In genomic region chr15:32029862-32030781, GRCh38 we compare ENCODE assay signal across 8 cellular contexts. TPM values are rescaled to one million over a fixed set of nuclear protein-coding genes. Genes with fewer than 3 reads are reported as not detected.
DNase-seq lines count a peak whose midpoint lies in the region; ATAC-seq and TF ChIP-seq lines count a peak whose summit lies in the region.

CHRNA7 (plus strand) TSS chr15:32030515; CDS start chr15:32030595, 80 bp downstream.

- TF ChIP-seq EP300 in sigmoid colon (IDR thresholded peaks at IDR 0.05): no peak

- H3K36me3 ChIP-seq in iPS-18a (ENCODE audit: control insufficient read depth, low read depth, low read length): no peaks in the 10 kb centered on the region
- no peaks in the 10 kb centered on the region for H3K36me3 ChIP-seq in sigmoid colon

- no peak within 1 kb of the TSS for H3K27ac Mint-ChIP-seq in activated T-helper 1 cell treated with anti-CD3 and anti-CD28 coated beads, Interleukin-12 subunit alpha, Interleukin-12 subunit beta, Interleukin-2, Interleukin-4 antibody, amounts not matched to agents 30 ng/mL and 10 ng/mL and 1 ng/mL, durations not matched to agents 14 hours and 24 hours and 36 hours

- H3K4me1 ChIP-seq in iPS-18a (ENCODE audit: control insufficient read depth, low read depth, low read length) (peaks cover 4% of the 10 kb centered on the region), sigmoid colon (peaks cover 0 to 19% (median 18%) of the 10 kb centered on the region in 4 donors)

- peaks cover 59% of the 10 kb centered on the region for H3K27me3 Mint-ChIP-seq in activated T-helper 1 cell treated with anti-CD3 and anti-CD28 coated beads, Interleukin-12 subunit alpha, Interleukin-12 subunit beta, Interleukin-2, Interleukin-4 antibody, amounts not matched to agents 30 ng/mL and 10 ng/mL and 1 ng/mL, durations not matched to agents 14 hours and 24 hours and 36 hours (ENCODE audit: insufficient read depth)

- H3K4me1 Mint-ChIP-seq in activated T-helper 1 cell treated with anti-CD3 and anti-CD28 coated beads, Interleukin-12 subunit alpha, Interleukin-12 subunit beta, Interleukin-2, Interleukin-4 antibody, amounts not matched to agents 30 ng/mL and 10 ng/mL and 1 ng/mL, durations not matched to agents 14 hours and 24 hours and 36 hours (ENCODE audit: low read depth): no peaks in the 10 kb centered on the region

- peak; percentile 67 for ATAC-seq in HG02938 (IDR thresholded peaks at IDR 0.05; ENCODE audit: unreplicated experiment)

- 0 to 1% methylated on average over 91 to 92 of the region's 92 CpGs for WGBS in sigmoid colon, 2 donors

- TF ChIP-seq CTCF in astrocyte of the spinal cord (IDR thresholded peaks at IDR 0.05; ENCODE audit: low read depth, low read length) (peak; percentile 20), sigmoid colon (IDR thresholded peaks at IDR 0.05) (peak in 3 of 4 experiments; percentile 9 to 23 (median 22))

- H3K27ac ChIP-seq in iPS-18a (ENCODE audit: low read length): no peak within 1 kb of the TSS
- peak within 1 kb of the TSS in 3 of 4 donors; percentile 43 to 50 (median 50) for H3K27ac ChIP-seq in sigmoid colon

- H3K36me3 Mint-ChIP-seq in activated T-helper 1 cell treated with anti-CD3 and anti-CD28 coated beads, Interleukin-12 subunit alpha, Interleukin-12 subunit beta, Interleukin-2, Interleukin-4 antibody, amounts not matched to agents 30 ng/mL and 10 ng/mL and 1 ng/mL, durations not matched to agents 14 hours and 24 hours and 36 hours (ENCODE audit: low read depth): no peaks in the 10 kb centered on the region

- H3K9me3 ChIP-seq in iPS-18a (ENCODE audit: control insufficient read depth, low read depth, low read length): no peaks in the 10 kb centered on the region
- no peaks in the 10 kb centered on the region for H3K9me3 ChIP-seq in sigmoid colon

- H3K4me3 ChIP-seq in astrocyte of the spinal cord (ENCODE audit: low read depth, low read length): peak within 1 kb of the TSS; percentile 37
- H3K4me3 ChIP-seq in iPS-18a (ENCODE audit: low read length): peak within 1 kb of the TSS; percentile 89
- H3K4me3 ChIP-seq in sigmoid colon: peak within 1 kb of the TSS; percentile 38 to 71 (median 60)

- no peaks in the 10 kb centered on the region for H3K9me3 Mint-ChIP-seq in activated T-helper 1 cell treated with anti-CD3 and anti-CD28 coated beads, Interleukin-12 subunit alpha, Interleukin-12 subunit beta, Interleukin-2, Interleukin-4 antibody, amounts not matched to agents 30 ng/mL and 10 ng/mL and 1 ng/mL, durations not matched to agents 14 hours and 24 hours and 36 hours

- H3K27me3 ChIP-seq in iPS-18a (ENCODE audit: control insufficient read depth, insufficient read depth, low read length) (peaks cover 37% of the 10 kb centered on the region), sigmoid colon (peaks cover 0 to 38% (median 0%) of the 10 kb centered on the region in 3 donors)

- intact Hi-C loops in activated T-helper 1 cell treated with anti-CD3 and anti-CD28 coated beads, Interleukin-12 subunit alpha, Interleukin-12 subunit beta, Interleukin-2, Interleukin-4 antibody, amounts not matched to agents 30 ng/mL and 10 ng/mL and 1 ng/mL, durations not matched to agents 14 hours and 24 hours and 36 hours (cut with micrococcal nuclease): no loop called here
- intact Hi-C loops in sigmoid colon (cut with DNase I): loop anchor here (5.0 kb wide), 2 partner anchors 53 to 158 kb away; partner anchors contain the start of gene OTUD7A

- no peak for TF ChIP-seq POLR2A in sigmoid colon (IDR thresholded peaks at IDR 0.05)

- H3K4me3 Mint-ChIP-seq in activated T-helper 1 cell treated with anti-CD3 and anti-CD28 coated beads, Interleukin-12 subunit alpha, Interleukin-12 subunit beta, Interleukin-2, Interleukin-4 antibody, amounts not matched to agents 30 ng/mL and 10 ng/mL and 1 ng/mL, durations not matched to agents 14 hours and 24 hours and 36 hours: no peak within 1 kb of the TSS

- DNase-seq in activated T-helper 1 cell treated with Interleukin-2 at 50 U/mL for 16 hours (ENCODE audit: low read depth): peak; percentile 1
- DNase-seq in activated T-helper 1 cell treated with anti-CD3 and anti-CD28 coated beads, Interleukin-12 subunit alpha, Interleukin-12 subunit beta, Interleukin-2, Interleukin-4 antibody, amounts not matched to agents 30 ng/mL and 10 ng/mL and 1 ng/mL, durations not matched to agents 14 hours and 24 hours and 36 hours (ENCODE audit: low spot score): no peak
- DNase-seq in NCI-H748 (lab: John Stamatoyannopoulos, UW; ENCODE audit: unreplicated experiment): peak; percentile 75
- DNase-seq in astrocyte of the spinal cord (ENCODE audit: low read depth, low spot score): peak; percentile 18
- DNase-seq in sigmoid colon: peak; percentile 71
- DNase-seq in effector CD8-positive, alpha-beta T cell (lab: John Stamatoyannopoulos, UW): no peak

- peak within 1 kb of the TSS; percentile 61 for H3K9ac ChIP-seq in iPS-18a (ENCODE audit: low read length)

- in situ Hi-C loops in astrocyte of the spinal cord (cut with HindIII; ENCODE audit: low sequenced_read_pairs): no loop called here

RNA-seq across cellular contexts. Expression of gene CHRNA7, which starts in this region (rescaled TPM):
- not detected in 2 replicates for total RNA-seq in activated T-helper 1 cell treated with anti-CD3 and anti-CD28 coated beads, Interleukin-12 subunit alpha, Interleukin-12 subunit beta, Interleukin-2, Interleukin-4 antibody, amounts not matched to agents 30 ng/mL and 10 ng/mL and 1 ng/mL, durations not matched to agents 14 hours and 24 hours and 36 hours
- 1 to 10 TPM in 2 of 4 donors, under 1 TPM in 2; 0.54 to 3.9 (median 1.0) TPM for total RNA-seq in sigmoid colon
- 1 to 10 TPM in 2 of 3 donors, not detected in 1; 1.4 to 7.8 TPM for polyA plus RNA-seq in sigmoid colon

Comparison
In these comparisons a context has a peak if more than half of its experiments do, and no peak if none do; other contexts are left out.
1. DNase-seq: peak in activated T-helper 1 cell treated with Interleukin-2 at 50 U/mL for 16 hours (single experiment), NCI-H748 (single experiment), astrocyte of the spinal cord (single experiment) and sigmoid colon (single experiment); none in activated T-helper 1 cell treated with anti-CD3 and anti-CD28 coated beads, Interleukin-12 subunit alpha, Interleukin-12 subunit beta, Interleukin-2, Interleukin-4 antibody, amounts not matched to agents 30 ng/mL and 10 ng/mL and 1 ng/mL, durations not matched to agents 14 hours and 24 hours and 36 hours (single experiment) and effector CD8-positive, alpha-beta T cell (single experiment).
2. H3K4me3 ChIP-seq: peak in every context shown above with its lines; median percentile 89 in iPS-18a; 60 in sigmoid colon; 37 in astrocyte of the spinal cord.